Comparison of ENCODE assay signal across 8 cellular contexts in the genomic region with DNA sequence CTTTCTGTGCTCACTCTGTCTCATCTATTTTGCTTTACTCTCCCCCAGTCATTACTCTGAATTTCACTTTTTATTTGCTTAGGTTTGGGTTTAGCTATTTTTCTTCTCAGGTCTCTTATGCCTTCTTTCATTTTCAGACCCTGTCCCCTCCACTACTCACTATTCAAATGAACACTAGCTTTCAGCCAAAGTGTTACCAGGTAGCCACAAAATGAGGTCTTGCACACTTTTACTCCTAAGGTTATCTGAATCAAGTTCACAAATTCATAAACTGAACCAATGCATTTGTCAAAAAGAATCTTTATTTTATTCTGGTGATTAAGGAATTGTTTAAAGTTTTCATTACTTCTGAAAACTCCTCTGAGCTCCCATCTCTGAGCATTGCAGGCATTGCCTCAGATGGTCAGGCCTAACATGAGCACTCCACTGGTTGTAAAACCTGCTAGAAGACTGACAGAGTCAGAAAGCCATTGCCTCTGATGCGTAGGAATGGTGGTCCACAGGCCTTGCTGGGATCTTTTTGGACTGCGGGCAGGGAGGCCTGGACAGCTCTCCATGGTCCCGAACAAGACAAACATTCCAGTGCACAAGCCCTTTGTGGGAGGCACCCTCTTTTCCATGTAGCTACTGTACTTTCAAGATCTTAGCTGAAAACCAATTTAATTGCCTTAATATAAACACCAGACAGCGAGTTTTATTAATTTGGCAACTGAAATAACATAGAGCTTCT. TPM values are rescaled to one million over a fixed set of nuclear protein-coding genes. Genes with fewer than 3 reads are reported as not detected.
DNase-seq lines count a peak whose midpoint lies in the region; ATAC-seq and TF ChIP-seq lines count a peak whose summit lies in the region.

No MANE protein-coding gene starts in this region.

- peak overlapping the region; percentile 58 for H3K27ac ChIP-seq in mesodermal cell (ENCODE audit: low read depth, low read length, severe bottlenecking)

- peak; percentile 80 for ATAC-seq in GM18505 (IDR thresholded peaks at IDR 0.05; ENCODE audit: unreplicated experiment)
- peak; percentile 98 for ATAC-seq in GM21717 (IDR thresholded peaks at IDR 0.05; ENCODE audit: unreplicated experiment)

- peaks cover 2% of the 10 kb centered on the region for H3K9me3 ChIP-seq in mesodermal cell (ENCODE audit: control insufficient read depth, low read length)

- no peak for DNase-seq in stimulated activated CD4-positive, alpha-beta T cell treated with anti-CD3 and anti-CD28 coated beads, Interleukin-2, amount 100 ng/mL, for 48 hours
- DNase-seq in T1000 (lab: John Stamatoyannopoulos, UW) (no peak), SK-N-DZ (ENCODE audit: low spot score) (no peak)
- DNase-seq in stimulated activated CD4-positive, alpha-beta T cell treated with anti-CD3 and anti-CD28 coated beads, Interleukin-12 subunit alpha, Interleukin-12 subunit beta, amount 100 ng/mL, for 4 hours, result no peak

- H3K4me1 ChIP-seq in mesodermal cell (ENCODE audit: control insufficient read depth, insufficient read depth, low read length, poor library complexity, severe bottlenecking), result peaks cover 43% of the 10 kb centered on the region

- WGBS in mesodermal cell (ENCODE audit: insufficient coverage in 2 of 2), 2 experiments, result 93 to 96% methylated on average over 3 of the region's 4 CpGs

- no peak for TF ChIP-seq EP300 in Ishikawa (IDR thresholded peaks at IDR 0.05; ENCODE audit: borderline replicate concordance)

- no peak for TF ChIP-seq RAD21 in Ishikawa (IDR thresholded peaks at IDR 0.05; ENCODE audit: low read depth)

- H3K36me3 ChIP-seq in mesodermal cell (ENCODE audit: control insufficient read depth, insufficient read depth, low read length), result peaks cover 29% of the 10 kb centered on the region

- H3K4me3 ChIP-seq in mesodermal cell (ENCODE audit: extremely low read depth, insufficient read depth, low read length, poor library complexity, severe bottlenecking), result no peak overlapping the region

- TF ChIP-seq POLR2A in GM18505 (IDR thresholded peaks at IDR 0.05; ENCODE audit: borderline replicate concordance, extremely low read depth, insufficient read depth, insufficient read length), result no peak

TF ChIP-seq in Ishikawa, 13 proteins besides CTCF, POLR2A, EP300 and RAD21:
- TF ChIP-seq, protein P1, sequence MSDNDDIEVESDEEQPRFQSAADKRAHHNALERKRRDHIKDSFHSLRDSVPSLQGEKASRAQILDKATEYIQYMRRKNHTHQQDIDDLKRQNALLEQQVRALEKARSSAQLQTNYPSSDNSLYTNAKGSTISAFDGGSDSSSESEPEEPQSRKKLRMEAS (IDR thresholded peaks at IDR 0.05), result no peak
- TF ChIP-seq REST (IDR thresholded peaks at IDR 0.05; ENCODE audit: low read depth), result peak; percentile 34; the same call in 1 of the 2 replicates

RNA-seq across cellular contexts. Expression of gene FYN, which starts 48.5 kb away (rescaled TPM):
- polyA plus RNA-seq in mesodermal cell (2013, experiment 1 of 2), result 145 TPM
- 124 TPM for polyA plus RNA-seq in mesodermal cell (2013, experiment 2 of 2)
- 122 and 147 TPM in 2 replicates for polyA plus RNA-seq in SK-N-DZ (2014; cell fraction: cytosol; rRNA removed)
- polyA plus RNA-seq in SK-N-DZ (2014; cell fraction: nucleus; rRNA removed), result 64.5 and 79.5 TPM in 2 replicates
